Comparison of ENCODE assay signal across 8 cellular contexts in the genomic region with DNA sequence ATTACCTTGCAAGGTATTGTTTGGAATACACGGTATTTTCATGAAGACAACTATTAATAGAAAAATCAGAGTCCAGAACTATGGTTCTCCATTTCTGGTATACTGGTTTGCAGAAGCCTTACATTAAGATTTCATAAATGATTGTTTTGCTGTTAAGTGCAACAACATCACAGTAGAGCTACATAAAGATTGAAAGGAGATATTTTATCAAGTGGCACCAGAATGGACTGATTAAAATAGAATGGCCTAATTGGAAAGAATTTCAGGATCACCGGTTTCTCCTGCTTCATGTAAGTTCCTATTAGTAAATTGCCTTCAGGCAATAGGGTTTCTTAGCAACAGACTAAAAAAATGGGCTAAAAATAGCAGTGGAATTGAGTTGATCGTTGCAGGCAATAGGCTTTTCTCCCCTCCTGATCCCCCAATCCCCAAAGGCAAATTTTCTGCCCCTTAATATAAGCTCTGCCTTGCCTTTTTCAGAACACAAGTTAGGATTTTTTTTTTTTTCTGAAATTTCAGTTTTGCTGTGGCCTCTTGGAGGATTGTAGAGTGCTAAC. TPM values are rescaled to one million over a fixed set of nuclear protein-coding genes. Genes with fewer than 3 reads are reported as not detected.
DNase-seq lines count a peak whose midpoint lies in the region; ATAC-seq and TF ChIP-seq lines count a peak whose summit lies in the region.

No MANE protein-coding gene starts in this region.

- H3K27me3 Mint-ChIP-seq in naive thymus-derived CD8-positive, alpha-beta T cell: no peaks in the 10 kb centered on the region

- no TSS peak for BruUV-seq in PC-3 (replicated peaks; lab: Mats Ljungman, UMichigan)

- peaks cover 2 to 4% (median 3%) of the 10 kb centered on the region in 3 donors for H3K36me3 Mint-ChIP-seq in naive thymus-derived CD8-positive, alpha-beta T cell

- peak overlapping the region; percentile 78; the same call in 1 of the 2 replicates for H2AFZ ChIP-seq in PC-3 (ENCODE audit: low read length)

- no peaks in the 10 kb centered on the region for H3K9me2 ChIP-seq in PC-3 (replicated peaks; ENCODE audit: low read length)

- H3K27ac ChIP-seq in PC-3 (ENCODE audit: low read length): peak overlapping the region; percentile 78
- peak overlapping the region in 53 of 59 donors; percentile 28 to 95 (median 87) for H3K27ac ChIP-seq in dorsolateral prefrontal cortex

- DNase-seq in AML-193 (lab: John Stamatoyannopoulos, UW) (peak; percentile 70 to 77), HAP-1 (ENCODE audit: low spot score in 2 of 2) (peak in 1 of 2 experiments; percentile 55), PC-3 (peak; percentile 69), dorsolateral prefrontal cortex (no peak), left lobe of liver (ENCODE audit: low spot score) (no peak)
- DNase-seq in naive thymus-derived CD8-positive, alpha-beta T cell: no peak

- peak overlapping the region; percentile 87 for H3K4me2 ChIP-seq in PC-3 (ENCODE audit: low read length)

- H3K4me1 ChIP-seq in HAP-1: peaks cover 30% of the 10 kb centered on the region
- H3K4me1 ChIP-seq in PC-3 (ENCODE audit: insufficient read depth, low read length): peaks cover 23% of the 10 kb centered on the region

- H3K4me3 Mint-ChIP-seq in naive thymus-derived CD8-positive, alpha-beta T cell: peak overlapping the region; percentile 90 to 99 (median 98)

- H3K9me3 ChIP-seq in HAP-1 (peaks cover 4% of the 10 kb centered on the region), PC-3 (ENCODE audit: low read length) (peaks cover 6% of the 10 kb centered on the region; the same call in 1 of the 2 replicates)

- H3K9ac ChIP-seq in PC-3 (ENCODE audit: low read length): peak overlapping the region; percentile 84

- H3K27ac Mint-ChIP-seq in naive thymus-derived CD8-positive, alpha-beta T cell: peak overlapping the region; percentile 94 to 99 (median 97)

- no peak for TF ChIP-seq CTCF in PC-3 (conservative IDR thresholded peaks at IDR 0.05; ENCODE audit: low read depth, low read length)
- no peak for TF ChIP-seq CTCF in dorsolateral prefrontal cortex (IDR thresholded peaks at IDR 0.05 in 54 of 56, conservative IDR thresholded peaks at IDR 0.05 in 2 of 56; ENCODE audit: low read depth in 1 of 56, partially characterized antibody in 56 of 56)

- POLR2A ChIA-PET in PC-3 (lab: Charles Lee; ENCODE audit: unreplicated experiment): interaction anchor here (0.6 to 1.5 kb wide), 3 partner anchors 11 to 35 kb away, joined by 3 to 10 read pairs (median 5); no protein-coding TSS in a partner anchor
- POLR2A ChIA-PET in naive thymus-derived CD8-positive, alpha-beta T cell (lab: Charles Lee): interaction anchor here (0.9 to 3.1 kb wide), 4 partner anchors 67 to 189 kb away, joined by 3 to 26 read pairs (median 13); a partner anchor contains a TSS

- H3K4me1 Mint-ChIP-seq in naive thymus-derived CD8-positive, alpha-beta T cell: peaks cover 15 to 67% (median 59%) of the 10 kb centered on the region in 4 donors

- peaks cover 22% of the 10 kb centered on the region for H4K20me1 ChIP-seq in PC-3 (ENCODE audit: low read length)

- ATAC-seq in PC-3 (no peak), GM18873 (IDR thresholded peaks at IDR 0.05; ENCODE audit: low FRiP score, unreplicated experiment) (no peak), left lobe of liver (no peak), GM21390 (IDR thresholded peaks at IDR 0.05; ENCODE audit: unreplicated experiment) (no peak)
- ATAC-seq in naive thymus-derived CD8-positive, alpha-beta T cell: no peak

- peaks cover 91% of the 10 kb centered on the region for H3K79me2 ChIP-seq in PC-3 (ENCODE audit: low read length)

- peak overlapping the region; percentile 7; the same call in 1 of the 2 replicates for H3K4me3 ChIP-seq in HAP-1
- H3K4me3 ChIP-seq in PC-3 (ENCODE audit: low read length): peak overlapping the region; percentile 94
- peak overlapping the region; percentile 78 to 100 (median 94) for H3K4me3 ChIP-seq in dorsolateral prefrontal cortex

- no peaks in the 10 kb centered on the region for H3K27me3 ChIP-seq in HAP-1 (ENCODE audit: low read depth)
- no peaks in the 10 kb centered on the region for H3K27me3 ChIP-seq in PC-3 (ENCODE audit: low read length)
- no peaks in the 10 kb centered on the region for H3K27me3 ChIP-seq in dorsolateral prefrontal cortex

- no peaks in the 10 kb centered on the region for H3F3A ChIP-seq in PC-3 (ENCODE audit: low read length, unreplicated experiment)

- intact Hi-C loops in PC-3 (cut with micrococcal nuclease) (loop anchor here (2.0 to 5.0 kb wide), 3 partner anchors 37 to 570 kb away; no protein-coding TSS in a partner anchor), dorsolateral prefrontal cortex (cut with DNase I) (loop anchor here (5.0 to 10.0 kb wide), 4 partner anchors 90 to 587 kb away; a partner anchor contains a TSS)

- CTCF ChIA-PET in PC-3 (lab: Charles Lee): interaction anchor here (1.0 kb wide), 1 partner anchor 60 kb away, joined by 3 read pairs; no protein-coding TSS in a partner anchor

- in situ Hi-C loops in HAP-1 (cut with MboI; ENCODE audit: low sequenced_read_pairs): no loop called here

- H3K36me3 ChIP-seq in HAP-1 (replicated peaks) (no peaks in the 10 kb centered on the region; the same call in 1 of the 2 replicates), PC-3 (ENCODE audit: low read depth, low read length) (peaks cover 7% of the 10 kb centered on the region)

- H3K9me3 Mint-ChIP-seq in naive thymus-derived CD8-positive, alpha-beta T cell: peaks cover 0 to 5% (median 1%) of the 10 kb centered on the region in 9 donors

RNA-seq across cellular contexts. Expression of a gene that starts 0.9 kb away (rescaled TPM):
- total RNA-seq in PC-3 (2014; rRNA removed) (5.2 and 6.8 TPM in 2 replicates), dorsolateral prefrontal cortex (10 to 100 TPM in 47 of 120 experiments, 1 to 10 TPM in 73; 4.3 to 16.9 (median 9.5) TPM), left lobe of liver (2.1 TPM)
- 1 to 10 TPM; 2.1 to 2.4 TPM for total RNA-seq in naive thymus-derived CD8-positive, alpha-beta T cell
- 1 to 10 TPM in 1 of 3 donors, under 1 TPM in 2; 0.40 to 2.0 (median 0.66) TPM for polyA plus RNA-seq in naive thymus-derived CD8-positive, alpha-beta T cell

RNA-seq across cellular contexts. Expression of a gene that starts 1.3 kb away (rescaled TPM):
- total RNA-seq in PC-3 (2014; rRNA removed) (85.3 and 91.7 TPM in 2 replicates), dorsolateral prefrontal cortex (10 to 100 TPM; 24.6 to 81.5 (median 58.4) TPM), left lobe of liver (27.3 TPM)
- total RNA-seq in naive thymus-derived CD8-positive, alpha-beta T cell: 10 to 100 TPM; 42.3 to 46.8 TPM
- 10 to 100 TPM; 14.6 to 21.7 (median 16.5) TPM for polyA plus RNA-seq in naive thymus-derived CD8-positive, alpha-beta T cell

Comparison
In these comparisons a context has a peak if more than half of its experiments do, and no peak if none do; other contexts are left out.
1. DNase-seq: peak in AML-193 (2 of 2) and PC-3 (single experiment); none in dorsolateral prefrontal cortex (0 of 10), naive thymus-derived CD8-positive, alpha-beta T cell (0 of 10) and left lobe of liver (single experiment).
2. H3K4me3 ChIP-seq: peak in every context shown above with its lines; median percentile 94 in PC-3; 94 in dorsolateral prefrontal cortex; 7 in HAP-1.